ENCODE assay signal across 13 cellular contexts in genomic region chr3:137062250-137062649, GRCh38.
A peak's percentile ranks its signal among the peaks of the same experiment; 100 is the strongest.
DNase-seq lines count a peak whose midpoint lies in the region; ATAC-seq lines count a peak whose summit lies in the region.
"Had no signal": no experiment of that assay in that cellular context is flagged by ENCODE, and none has a peak within 500 bp of the region (broad histone marks: within the 10 kb centered on the region; RNA-seq: fewer than 3 reads in every experiment).

No MANE protein-coding gene starts in this region.

- ATAC-seq in GM18502 (IDR thresholded peaks at IDR 0.05; ENCODE audit: poor library complexity, unreplicated experiment) (peak; percentile 94), GM19455 (IDR thresholded peaks at IDR 0.05; ENCODE audit: unreplicated experiment) (peak; percentile 83), HG02798 (IDR thresholded peaks at IDR 0.05; ENCODE audit: poor library complexity, unreplicated experiment) (peak; percentile 88), HG03469 (IDR thresholded peaks at IDR 0.05; ENCODE audit: unreplicated experiment) (peak; percentile 89)
- ATAC-seq: activated T-cell treated with anti-CD3 and anti-CD28 coated beads, Interleukin-2, amount 50 U/mL, for 72 hours had no signal

- DNase-seq in activated naive CD4-positive, alpha-beta T cell treated with Interleukin-2 at 50 U/mL for 16 hours = no peak
- no peak for DNase-seq in cardiac septum (ENCODE audit: low spot score)
- DNase-seq in RKO (ENCODE audit: low spot score) = no peak
- DNase-seq in DMS114 treated with DMSO at 0.1 percent for 48 hours (lab: John Stamatoyannopoulos, UW; ENCODE audit: unreplicated experiment) = no peak
- DNase-seq: activated T-cell treated with anti-CD3 and anti-CD28 coated beads, Interleukin-2, amount 50 U/mL, for 72 hours; effector CD8-positive, alpha-beta T cell; NCI-H1417 treated with DMSO at 0.1 percent for 48 hours; SIG-M5; trophoblast cell had no signal

- intact Hi-C loops in cardiac septum (cut with DNase I) = no loop called here
